In the genomic region with DNA sequence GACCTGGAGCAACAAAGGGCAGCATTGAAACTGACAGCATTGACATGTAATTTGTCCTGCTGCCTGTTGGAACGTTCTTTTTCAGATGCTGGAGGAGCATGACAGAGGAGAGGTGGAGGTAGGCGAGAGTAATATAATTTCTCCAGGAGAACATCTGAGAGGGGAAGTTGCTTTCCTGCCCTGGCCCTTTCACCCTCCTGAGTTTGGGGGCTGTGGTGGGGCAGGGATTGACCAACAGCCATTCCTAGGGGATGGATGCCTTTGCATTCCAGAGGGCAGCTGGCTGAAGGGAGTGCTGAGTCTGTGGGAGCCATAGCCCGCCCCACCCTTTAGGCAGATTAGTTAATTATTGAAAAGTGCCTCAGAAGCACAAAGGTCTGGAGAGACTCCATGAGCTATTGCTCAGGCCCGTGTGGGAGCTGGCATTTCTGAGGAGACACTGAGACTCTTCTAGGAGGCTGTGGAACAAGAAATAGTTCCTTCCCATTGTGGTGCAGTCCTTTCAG, we compare ENCODE assay signal across 11 cellular contexts.
DNase-seq lines count a peak whose midpoint lies in the region; ATAC-seq, FAIRE-seq and TF ChIP-seq lines count a peak whose summit lies in the region.
"Had no signal": no experiment of that assay in that cellular context is flagged by ENCODE, and none has a peak within 500 bp of the region (broad histone marks: within the 10 kb centered on the region; RNA-seq: fewer than 3 reads in every experiment).

No MANE protein-coding gene starts in this region.

- peaks cover 14% of the 10 kb centered on the region in 2 donors for H3K4me1 Mint-ChIP-seq in immature natural killer cell

- H3K23ac ChIP-seq in H1 (ENCODE audit: insufficient read length) = no peak overlapping the region
- H3K23ac ChIP-seq in mesendoderm (ENCODE audit: low read length) = no peak overlapping the region

- H3K9me3 ChIP-seq in heart left ventricle (no peaks in the 10 kb centered on the region), H1 (ENCODE audit: insufficient read depth in 2 of 2, low read depth in 1 of 2, low read length in 1 of 2) (no peaks in the 10 kb centered on the region)
- H3K9me3 ChIP-seq: MG63 had no signal

- H4K8ac ChIP-seq in H1 (ENCODE audit: extremely low read depth, insufficient read depth, low read length) (peak overlapping the region; percentile 82), mesendoderm (ENCODE audit: low read depth, low read length) (no peak overlapping the region)

- no peak overlapping the region for H4K91ac ChIP-seq in H1 (replicated peaks; ENCODE audit: insufficient read length, low read length)

- no peak overlapping the region for H3K27ac ChIP-seq in heart left ventricle
- peak overlapping the region; percentile 6; the same call in 1 of the 2 replicates for H3K27ac ChIP-seq in H1 (ENCODE audit: low read depth, low read length)
- no peak overlapping the region for H3K27ac ChIP-seq in mesendoderm (ENCODE audit: low read depth, low read length)

- no peaks in the 10 kb centered on the region for H4K20me1 ChIP-seq in H1 (replicated peaks in 1 of 2; ENCODE audit: control insufficient read depth in 1 of 2, insufficient read depth in 2 of 2, low read length in 2 of 2)

- H3K79me1 ChIP-seq in H1 (ENCODE audit: low read depth, low read length) (no peaks in the 10 kb centered on the region), mesendoderm (ENCODE audit: low read length) (no peaks in the 10 kb centered on the region)

- no peak overlapping the region for H3K14ac ChIP-seq in H1 (ENCODE audit: insufficient read length)

- H3K18ac ChIP-seq in H1 (ENCODE audit: extremely low read depth, low read length) (no peak overlapping the region; the same call in 1 of the 2 replicates), mesendoderm (ENCODE audit: low read length) (no peak overlapping the region)

- POLR2A ChIA-PET in H1 (lab: Charles Lee; ENCODE audit: partially characterized antibody) = no interaction called here

- no peak overlapping the region for H2BK5ac ChIP-seq in H1 (ENCODE audit: low read depth, low read length)
- H2BK5ac ChIP-seq in mesendoderm (ENCODE audit: low read length) = no peak overlapping the region

- H3K9ac ChIP-seq in H1 (replicated peaks in 1 of 4; ENCODE audit: extremely low read depth in 1 of 4, low read depth in 3 of 4, low read length in 3 of 4) (no peak overlapping the region), mesendoderm (ENCODE audit: low read length) (no peak overlapping the region)

- peak overlapping the region in 2 of 6 donors; percentile 30 to 37 for H3K27ac Mint-ChIP-seq in immature natural killer cell

- DNase-seq in Right ventricle myocardium superior (no peak), heart left ventricle (no peak), H1 (ENCODE audit: low read depth in 1 of 2, low spot score in 2 of 2) (peak in 1 of 2 experiments; percentile 54), mesendoderm (peak; percentile 45), urothelium cell line (ENCODE audit: low spot score) (no peak), immature natural killer cell (no peak)
- DNase-seq: activated CD4-positive, alpha-beta T cell treated with anti-CD3 and anti-CD28 coated beads, Interleukin-2, amount 50 U/mL, for 4 hours; head of caudate nucleus; MG63 had no signal

- no peaks in the 10 kb centered on the region for H3K9me3 Mint-ChIP-seq in immature natural killer cell

- intact Hi-C loops in Right ventricle myocardium superior (cut with DNase I) (no loop called here), heart left ventricle (cut with DNase I) (no loop called here)

- H3K36me3 ChIP-seq in heart left ventricle = no peaks in the 10 kb centered on the region
- H3K36me3 ChIP-seq in H1 (ENCODE audit: control insufficient read depth in 2 of 4, insufficient read depth in 4 of 4, low read length in 3 of 4) = no peaks in the 10 kb centered on the region
- no peaks in the 10 kb centered on the region for H3K36me3 ChIP-seq in mesendoderm (ENCODE audit: control insufficient read depth, insufficient read depth, low read length)
- H3K36me3 ChIP-seq: MG63 had no signal

- no peak overlapping the region for H2BK20ac ChIP-seq in H1 (ENCODE audit: low read length)

- H3K4ac ChIP-seq in H1 (replicated peaks; ENCODE audit: insufficient read length, low read depth, low read length) = no peak overlapping the region
- H3K4ac ChIP-seq in mesendoderm (ENCODE audit: low read depth, low read length) = no peak overlapping the region

- H3K27me3 ChIP-seq in heart left ventricle (no peaks in the 10 kb centered on the region), H1 (replicated peaks in 1 of 4; ENCODE audit: control insufficient read depth in 3 of 4, extremely low read depth in 1 of 4, insufficient read depth in 3 of 4, low read length in 3 of 4) (no peaks in the 10 kb centered on the region), mesendoderm (ENCODE audit: insufficient read depth, low read length, poor library complexity) (no peaks in the 10 kb centered on the region)
- H3K27me3 ChIP-seq: MG63 had no signal

- CTCF ChIA-PET in H1 (lab: Charles Lee; ENCODE audit: partially characterized antibody) = interaction anchor here (1.3 kb wide), 1 partner anchor 33 kb away, joined by 4 read pairs; no protein-coding TSS in a partner anchor

- no peak overlapping the region for H3K4me3 Mint-ChIP-seq in immature natural killer cell

- H3K23me2 ChIP-seq in H1 (ENCODE audit: low read depth, low read length) = no peaks in the 10 kb centered on the region

- TF ChIP-seq CTCF in heart left ventricle (IDR thresholded peaks at IDR 0.05) (no peak), H1 (IDR thresholded peaks at IDR 0.05; ENCODE audit: control extremely low read depth in 1 of 3, insufficient read depth in 1 of 3, low read depth in 1 of 3, low read length in 3 of 3) (no peak)

- peaks cover 0 to 3% (median 0%) of the 10 kb centered on the region in 3 donors for H3K36me3 Mint-ChIP-seq in immature natural killer cell

- peak overlapping the region; percentile 49 to 55; a peak in 3 of 4 replicates for H3K4me2 ChIP-seq in H1 (ENCODE audit: insufficient read depth in 1 of 2, low read depth in 2 of 2, low read length in 2 of 2)
- H3K4me2 ChIP-seq in mesendoderm (ENCODE audit: low read length) = no peak overlapping the region

- H2BK12ac ChIP-seq in H1 (ENCODE audit: low read depth, low read length) = no peak overlapping the region

- no peak for TF ChIP-seq RAD21 in H1 (IDR thresholded peaks at IDR 0.05 in 1 of 2, conservative IDR thresholded peaks at IDR 0.05 in 1 of 2; ENCODE audit: low read depth in 2 of 2, low read length in 2 of 2)

- ATAC-seq in Right ventricle myocardium superior (ENCODE audit: poor library complexity) (peak; percentile 14), heart left ventricle (no peak), HG02798 (IDR thresholded peaks at IDR 0.05; ENCODE audit: poor library complexity, unreplicated experiment) (no peak), GM21526 (IDR thresholded peaks at IDR 0.05; ENCODE audit: low FRiP score, unreplicated experiment) (no peak)

- FAIRE-seq in H1 (lab: Jason Lieb, UNC) (no peak), urothelium cell line (lab: Jason Lieb, UNC) (peak; percentile 84)

- TF ChIP-seq POLR2A in heart left ventricle (IDR thresholded peaks at IDR 0.05) (no peak), H1 (IDR thresholded peaks at IDR 0.05; ENCODE audit: control extremely low read depth in 1 of 2, low read depth in 2 of 2, low read length in 2 of 2) (no peak)

- no peak overlapping the region for H3K56ac ChIP-seq in H1 (replicated peaks; ENCODE audit: insufficient read length, low read depth, low read length)
- H3K56ac ChIP-seq in mesendoderm (ENCODE audit: low read length) = peak overlapping the region; percentile 62

- no peaks in the 10 kb centered on the region for H3K27me3 Mint-ChIP-seq in immature natural killer cell (ENCODE audit: low read depth in 3 of 3)

- 42 to 53% (median 47%) methylated on average over 3 to 4 of the region's 4 CpGs for WGBS in heart left ventricle, 4 donors
- 27% methylated on average over 4 of the region's 4 CpGs; no CpG with 5 or more reads in 1 of the 2 experiments for WGBS in H1 (ENCODE audit: extremely low coverage in 1 of 2, insufficient coverage in 1 of 2, insufficient read length in 1 of 2, insufficient replicate concordance in 2 of 2, low coverage in 1 of 2, low lambda C conversion rate in 2 of 2, missing lambda C conversion rate in 1 of 2), 2 experiments
- WGBS in mesendoderm (ENCODE audit: extremely low coverage, insufficient coverage, low lambda C conversion rate) = no CpG with 5 or more reads among the region's 4 CpGs

- peak overlapping the region; percentile 93 for H2AFZ ChIP-seq in H1 (ENCODE audit: low read length)

- peaks cover 0 to 31% (median 13%) of the 10 kb centered on the region in 12 donors for H3K4me1 ChIP-seq in heart left ventricle
- H3K4me1 ChIP-seq in H1 (replicated peaks in 1 of 4; ENCODE audit: control insufficient read depth in 3 of 4, insufficient read depth in 4 of 4, low read length in 3 of 4) = peaks cover 0 to 5% (median 3%) of the 10 kb centered on the region in 4 experiments; a peak in 3 of 7 replicates
- no peaks in the 10 kb centered on the region for H3K4me1 ChIP-seq in mesendoderm (ENCODE audit: control insufficient read depth, low read depth, low read length)

- H2AK5ac ChIP-seq in H1 (ENCODE audit: low read depth, low read length) (no peak overlapping the region), mesendoderm (ENCODE audit: low read length) (no peak overlapping the region)

- TF ChIP-seq EP300 in H1 (IDR thresholded peaks at IDR 0.05; ENCODE audit: borderline replicate concordance in 1 of 2, low read depth in 2 of 2, low read length in 2 of 2) = no peak

- H2BK120ac ChIP-seq in H1 (replicated peaks; ENCODE audit: low read depth, low read length) (peak overlapping the region; percentile 67), mesendoderm (ENCODE audit: low read depth, low read length) (no peak overlapping the region)

- H3K79me2 ChIP-seq in H1 (ENCODE audit: control insufficient read depth in 1 of 2, insufficient read depth in 2 of 2, low read length in 2 of 2) = no peaks in the 10 kb centered on the region
- no peaks in the 10 kb centered on the region for H3K79me2 ChIP-seq in mesendoderm (ENCODE audit: control insufficient read depth, insufficient read depth, low read length)

- H2BK15ac ChIP-seq in H1 (ENCODE audit: low read length) = no peak overlapping the region
- H2BK15ac ChIP-seq in mesendoderm (replicated peaks; ENCODE audit: low read depth) = no peak overlapping the region

- H4K5ac ChIP-seq in H1 (ENCODE audit: insufficient read length, low read depth, low read length) (no peak overlapping the region), mesendoderm (ENCODE audit: low read length) (no peak overlapping the region)

- H3K4me3 ChIP-seq in heart left ventricle (no peak overlapping the region), H1 (ENCODE audit: extremely low read depth in 1 of 4, insufficient read depth in 2 of 4, low read depth in 3 of 4, low read length in 4 of 4) (peak overlapping the region in 1 of 4 experiments; percentile 19; a peak in 2 of 8 replicates), mesendoderm (ENCODE audit: low read length) (no peak overlapping the region)
- H3K4me3 ChIP-seq: MG63 had no signal

TF ChIP-seq in H1, 55 proteins besides CTCF, POLR2A, EP300 and RAD21 (continues in another document):
- TF ChIP-seq ATF3 (IDR thresholded peaks at IDR 0.05; ENCODE audit: insufficient read depth, low read depth, low read length) = no peak
- TF ChIP-seq EZH2 (IDR thresholded peaks at IDR 0.05; ENCODE audit: low read depth, low read length, severe bottlenecking) = no peak
